ENCODE assay signal across 8 cellular contexts in the genomic region with DNA sequence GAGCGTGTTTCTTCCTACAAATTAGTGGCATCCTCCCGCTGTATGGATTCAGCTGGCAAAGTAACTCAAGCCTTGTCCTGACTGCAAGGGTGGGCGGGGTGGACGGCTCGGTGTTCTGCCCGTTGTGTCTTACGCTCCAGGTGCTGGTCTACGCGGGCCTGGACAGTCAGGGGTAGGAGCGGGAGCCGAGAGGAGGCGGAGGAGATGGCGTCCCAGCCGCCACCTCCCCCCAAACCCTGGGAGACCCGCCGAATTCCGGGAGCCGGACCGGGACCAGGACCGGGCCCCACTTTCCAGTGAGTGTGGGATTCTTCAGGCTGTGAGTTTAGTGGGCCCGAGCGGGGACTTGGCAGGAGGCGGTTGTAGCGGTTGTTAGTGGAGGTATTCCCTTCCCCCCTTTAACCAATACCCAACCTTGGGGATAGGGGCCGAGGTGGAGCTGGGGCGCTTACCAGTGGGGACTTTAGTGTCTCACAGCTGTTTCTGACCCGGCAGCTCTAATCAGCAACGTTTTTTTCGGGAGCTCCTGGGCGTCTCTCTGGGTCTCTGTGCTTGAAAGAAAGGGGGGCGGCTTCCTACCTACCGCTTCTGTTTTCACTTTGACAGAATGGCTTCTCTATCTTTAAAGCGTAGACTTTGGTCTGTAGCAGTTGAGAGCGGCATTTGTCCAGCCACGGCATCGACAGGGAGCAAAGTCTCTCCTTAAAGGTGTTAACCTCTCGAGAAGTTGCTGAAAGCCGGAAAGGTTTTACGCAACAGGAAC.
DNase-seq lines count a peak whose midpoint lies in the region; ATAC-seq lines count a peak whose summit lies in the region.

A gene with protein sequence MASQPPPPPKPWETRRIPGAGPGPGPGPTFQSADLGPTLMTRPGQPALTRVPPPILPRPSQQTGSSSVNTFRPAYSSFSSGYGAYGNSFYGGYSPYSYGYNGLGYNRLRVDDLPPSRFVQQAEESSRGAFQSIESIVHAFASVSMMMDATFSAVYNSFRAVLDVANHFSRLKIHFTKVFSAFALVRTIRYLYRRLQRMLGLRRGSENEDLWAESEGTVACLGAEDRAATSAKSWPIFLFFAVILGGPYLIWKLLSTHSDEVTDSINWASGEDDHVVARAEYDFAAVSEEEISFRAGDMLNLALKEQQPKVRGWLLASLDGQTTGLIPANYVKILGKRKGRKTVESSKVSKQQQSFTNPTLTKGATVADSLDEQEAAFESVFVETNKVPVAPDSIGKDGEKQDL (plus strand): TSS at position 165 of the 763 bp plus-strand sequence. CDS start 40 bp downstream, at position 205.
A gene with protein sequence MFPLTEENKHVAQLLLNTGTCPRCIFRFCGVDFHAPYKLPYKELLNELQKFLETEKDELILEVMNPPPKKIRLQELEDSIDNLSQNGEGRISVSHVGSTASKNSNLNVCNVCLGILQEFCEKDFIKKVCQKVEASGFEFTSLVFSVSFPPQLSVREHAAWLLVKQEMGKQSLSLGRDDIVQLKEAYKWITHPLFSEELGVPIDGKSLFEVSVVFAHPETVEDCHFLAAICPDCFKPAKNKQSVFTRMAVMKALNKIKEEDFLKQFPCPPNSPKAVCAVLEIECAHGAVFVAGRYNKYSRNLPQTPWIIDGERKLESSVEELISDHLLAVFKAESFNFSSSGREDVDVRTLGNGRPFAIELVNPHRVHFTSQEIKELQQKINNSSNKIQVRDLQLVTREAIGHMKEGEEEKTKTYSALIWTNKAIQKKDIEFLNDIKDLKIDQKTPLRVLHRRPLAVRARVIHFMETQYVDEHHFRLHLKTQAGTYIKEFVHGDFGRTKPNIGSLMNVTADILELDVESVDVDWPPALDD (minus strand): TSS at position 700 of the 763 bp plus-strand sequence. CDS start 6,365 bp downstream, outside the sequence.

- peak within 1 kb of the TSS; percentile 91 for H3K27ac ChIP-seq in cingulate gyrus (ENCODE audit: low read depth, low read length)

- peak; percentile 69 for ATAC-seq in GM18517 (IDR thresholded peaks at IDR 0.05; ENCODE audit: unreplicated experiment)
- peak; percentile 74 for ATAC-seq in HG02981 (IDR thresholded peaks at IDR 0.05; ENCODE audit: unreplicated experiment)
- ATAC-seq in activated CD4-positive, CD25-positive, alpha-beta regulatory T cell treated with anti-CD3 and anti-CD28 coated beads, Interleukin-2, amount 50 U/mL, for 24 hours: peak; percentile 88 to 90

- in situ Hi-C loops in ACHN (cut with HindIII; ENCODE audit: low pct_ligation_motif_present, low pct_unique_long_range_greater_than_20kb, low sequenced_read_pairs): no loop called here

- DNase-seq in ACHN (peak; percentile 81), NCI-H2171 (lab: John Stamatoyannopoulos, UW) (peak; percentile 80), left kidney (ENCODE audit: low read depth, low spot score) (peak; percentile 93)
- peak; percentile 74 for DNase-seq in stimulated activated CD4-positive, alpha-beta T cell treated with anti-CD3 and anti-CD28 coated beads, Interleukin-1b, Interleukin-23, amount 100 ng/mL, for 48 hours

Comparison
In these comparisons a context has a peak if more than half of its experiments do, and no peak if none do; other contexts are left out.
1. Peak in every context shown above with its lines: DNase-seq, ATAC-seq and H3K27ac ChIP-seq.